ENCODE assay signal across 8 cellular contexts in genomic region chr18:58438161-58438983, GRCh38.
DNase-seq lines count a peak whose midpoint lies in the region; TF ChIP-seq lines count a peak whose summit lies in the region.

No MANE protein-coding gene starts in this region.

- peak overlapping the region in 1 of 4 donors; percentile 10 for H3K27ac ChIP-seq in esophagus squamous epithelium

- intact Hi-C loops in esophagus squamous epithelium (cut with DNase I): no loop called here

- H3K9me3 ChIP-seq in esophagus squamous epithelium: no peaks in the 10 kb centered on the region

- peaks cover 0 to 14% (median 6%) of the 10 kb centered on the region in 3 donors for H3K4me1 ChIP-seq in esophagus squamous epithelium

- TF ChIP-seq POLR2A in esophagus squamous epithelium (IDR thresholded peaks at IDR 0.05): no peak

- TF ChIP-seq CTCF in esophagus squamous epithelium (IDR thresholded peaks at IDR 0.05): no peak

- peak; percentile 11 for DNase-seq in ELR (ENCODE audit: low read depth)
- peak; percentile 53 for DNase-seq in OCI-M1 (lab: John Stamatoyannopoulos, UW)
- DNase-seq in esophagus squamous epithelium (lab: John Stamatoyannopoulos, UW): no peak
- DNase-seq in skeletal muscle cell (ENCODE audit: low read depth): no peak
- DNase-seq in NCI-H1417 (lab: John Stamatoyannopoulos, UW): no peak
- no peak for DNase-seq in NCI-H510A treated with DMSO at 0.1 percent for 48 hours (lab: John Stamatoyannopoulos, UW)
- no peak for DNase-seq in epidermal melanocyte (ENCODE audit: insufficient read length, low spot score)
- DNase-seq in stimulated activated naive CD4-positive, alpha-beta T cell treated with Interleukin-2 at 50 U/mL for 16 hours (lab: John Stamatoyannopoulos, UW): no peak

- 29 to 36% methylated on average over 5 to 6 of the region's 6 CpGs for WGBS in esophagus squamous epithelium, 2 donors

- no peaks in the 10 kb centered on the region for H3K36me3 ChIP-seq in esophagus squamous epithelium

- no peaks in the 10 kb centered on the region for H3K27me3 ChIP-seq in esophagus squamous epithelium

- H3K4me3 ChIP-seq in esophagus squamous epithelium (peak overlapping the region; percentile 5 to 57 (median 14)), skeletal muscle cell (ENCODE audit: low read depth, low read length) (peak overlapping the region; percentile 1)

Comparison
In these comparisons a context has a peak if more than half of its experiments do, and no peak if none do; other contexts are left out.
1. DNase-seq: peak in ELR (single experiment) and OCI-M1 (single experiment); none in esophagus squamous epithelium (single experiment), skeletal muscle cell (single experiment), NCI-H1417 (0 of 3), NCI-H510A treated with DMSO at 0.1 percent for 48 hours (single experiment), epidermal melanocyte (single experiment) and stimulated activated naive CD4-positive, alpha-beta T cell treated with Interleukin-2 at 50 U/mL for 16 hours (single experiment).